ENCODE assay signal across 20 cellular contexts in genomic region chr18:40929389-40929788, GRCh38.
DNase-seq lines count a peak whose midpoint lies in the region; ATAC-seq, FAIRE-seq and TF ChIP-seq lines count a peak whose summit lies in the region.
"Had no signal": no experiment of that assay in that cellular context is flagged by ENCODE, and none has a peak within 500 bp of the region (broad histone marks: within the 10 kb centered on the region; RNA-seq: fewer than 3 reads in every experiment).

No MANE protein-coding gene starts in this region.

- no peaks in the 10 kb centered on the region for H3K27me3 Mint-ChIP-seq in CD8-positive, alpha-beta T cell (ENCODE audit: low read depth)
- peaks cover 0 to 3% (median under 1%) of the 10 kb centered on the region in 3 donors for H3K27me3 Mint-ChIP-seq in CD14-positive monocyte (ENCODE audit: low read depth in 3 of 3)
- H3K27me3 Mint-ChIP-seq: CD4-positive, alpha-beta T cell; CD8-positive, alpha-beta memory T cell had no signal

- H3K36me3 ChIP-seq in neural cell (ENCODE audit: insufficient read depth, low read length) (no peaks in the 10 kb centered on the region), thyroid gland (no peaks in the 10 kb centered on the region)
- H3K36me3 ChIP-seq in CD8-positive, alpha-beta T cell (ENCODE audit: insufficient read depth, low read length) = no peaks in the 10 kb centered on the region
- H3K36me3 ChIP-seq: BE2C, BLaER1 had no signal

- H3K9me2 ChIP-seq in neural cell (ENCODE audit: insufficient read depth, low read length) = no peaks in the 10 kb centered on the region

- ATAC-seq in SK-N-SH treated with all-trans-retinoic acid at 6 μM for 48 hours = no peak
- ATAC-seq in CD8-positive, alpha-beta T cell = no peak

- no peak for TF ChIP-seq CTCF in D721Med (IDR thresholded peaks at IDR 0.05; ENCODE audit: insufficient read depth, missing control alignments)
- peak; percentile 17 for TF ChIP-seq CTCF in neural cell (IDR thresholded peaks at IDR 0.05; ENCODE audit: poor library complexity, severe bottlenecking)
- TF ChIP-seq CTCF in thyroid gland (IDR thresholded peaks at IDR 0.05) = no peak
- no peak for TF ChIP-seq CTCF in CD8-positive, alpha-beta T cell (IDR thresholded peaks at IDR 0.05)
- no peak for TF ChIP-seq CTCF in CD14-positive monocyte (IDR thresholded peaks at IDR 0.05)

- no peaks in the 10 kb centered on the region for H3K36me3 Mint-ChIP-seq in CD8-positive, alpha-beta T cell
- no peaks in the 10 kb centered on the region for H3K36me3 Mint-ChIP-seq in CD14-positive monocyte
- H3K36me3 Mint-ChIP-seq: CD8-positive, alpha-beta memory T cell had no signal

- no peaks in the 10 kb centered on the region for H4K20me1 ChIP-seq in neural cell (ENCODE audit: insufficient read depth)
- H4K20me1 ChIP-seq: BLaER1 had no signal

- H2AFZ ChIP-seq in neural cell (ENCODE audit: low read depth, low read length) = peak overlapping the region; percentile 47

- TF ChIP-seq POLR2A in thyroid gland (IDR thresholded peaks at IDR 0.05) = no peak

- H3K79me2 ChIP-seq in neural cell (replicated peaks; ENCODE audit: insufficient read depth, low read length) = no peaks in the 10 kb centered on the region

- H3K9ac ChIP-seq in neural cell (ENCODE audit: low read length) = peak overlapping the region; percentile 14
- H3K9ac ChIP-seq: BLaER1 had no signal

- POLR2A ChIA-PET in CD8-positive, alpha-beta T cell (lab: Charles Lee) = no interaction called here

- H3K4me1 ChIP-seq in thyroid gland = no peaks in the 10 kb centered on the region
- no peaks in the 10 kb centered on the region for H3K4me1 ChIP-seq in CD8-positive, alpha-beta T cell (ENCODE audit: insufficient read depth, low read length)
- H3K4me1 ChIP-seq: BE2C, BLaER1 had no signal

- intact Hi-C loops in thyroid gland (cut with DNase I) (no loop called here), CD14-positive monocyte (cut with micrococcal nuclease) (no loop called here)
- intact Hi-C loops in CD8-positive, alpha-beta T cell (cut with DNase I, micrococcal nuclease) = no loop called here

- H3K9me3 ChIP-seq in neural cell (ENCODE audit: low read length) (no peaks in the 10 kb centered on the region), thyroid gland (no peaks in the 10 kb centered on the region)
- H3K9me3 ChIP-seq in CD8-positive, alpha-beta T cell (ENCODE audit: low read length) = peaks cover 4% of the 10 kb centered on the region
- H3K9me3 ChIP-seq: BE2C, BLaER1 had no signal

- no peak for TF ChIP-seq RAD21 in neural cell (conservative IDR thresholded peaks at IDR 0.05)

- no peak overlapping the region for H3K27ac Mint-ChIP-seq in CD8-positive, alpha-beta T cell
- H3K27ac Mint-ChIP-seq in CD14-positive monocyte = no peak overlapping the region
- H3K27ac Mint-ChIP-seq: CD4-positive, alpha-beta T cell; CD8-positive, alpha-beta memory T cell had no signal

- H3K27ac ChIP-seq in neural cell (ENCODE audit: low read length) (peak overlapping the region; percentile 84), thyroid gland (no peak overlapping the region)
- H3K27ac ChIP-seq in CD8-positive, alpha-beta T cell (ENCODE audit: low read depth, low read length) = no peak overlapping the region
- H3K27ac ChIP-seq: BLaER1 had no signal

- peak overlapping the region; percentile 15 for H3K4me3 ChIP-seq in neural cell (ENCODE audit: low read length)
- no peak overlapping the region for H3K4me3 ChIP-seq in thyroid gland (replicated peaks in 1 of 3)
- no peak overlapping the region for H3K4me3 ChIP-seq in CD8-positive, alpha-beta T cell (ENCODE audit: low read depth, low read length)
- H3K4me3 ChIP-seq: BLaER1 had no signal

- DNase-seq in D721Med (ENCODE audit: insufficient read length, low spot score) (no peak), SK-N-DZ (ENCODE audit: low spot score) (peak; percentile 49), thyroid gland (no peak), CD14-positive monocyte (ENCODE audit: low spot score) (no peak)
- no peak for DNase-seq in CD8-positive, alpha-beta T cell
- DNase-seq: 8988T; ACHN; BE2C; C1 segment of cervical spinal cord; CD4-positive, alpha-beta T cell; CD8-positive, alpha-beta memory T cell; COR-L47; DMS79 treated with DMSO at 0.1 percent for 48 hours; GF-D8 had no signal

- TF ChIP-seq EP300 in neural cell (conservative IDR thresholded peaks at IDR 0.05; ENCODE audit: poor library complexity, severe bottlenecking) = peak; percentile 67

- FAIRE-seq in D721Med (lab: Jason Lieb, UNC) = peak; percentile 6
- FAIRE-seq: A204.1, G401.6, GM12891 had no signal

- WGBS in thyroid gland, 2 donors = 83% methylated on average over 7 of the region's 7 CpGs

- peak overlapping the region; percentile 17 for H3K4me2 ChIP-seq in neural cell (ENCODE audit: low read length)
- H3K4me2 ChIP-seq: BLaER1 had no signal

- H3K4me3 Mint-ChIP-seq in CD8-positive, alpha-beta T cell = no peak overlapping the region
- no peak overlapping the region for H3K4me3 Mint-ChIP-seq in CD14-positive monocyte
- H3K4me3 Mint-ChIP-seq: CD4-positive, alpha-beta T cell; CD8-positive, alpha-beta memory T cell had no signal

- H3F3A ChIP-seq in neural cell (ENCODE audit: insufficient read depth, low read length, poor library complexity, severe bottlenecking) = no peaks in the 10 kb centered on the region

- CTCF ChIA-PET in CD8-positive, alpha-beta T cell (lab: Charles Lee) = no interaction called here

- H3K27me3 ChIP-seq in neural cell (ENCODE audit: insufficient read depth, low read depth, low read length) (no peaks in the 10 kb centered on the region), thyroid gland (no peaks in the 10 kb centered on the region)
- H3K27me3 ChIP-seq in CD8-positive, alpha-beta T cell (ENCODE audit: insufficient read depth, low read length) = no peaks in the 10 kb centered on the region
- H3K27me3 ChIP-seq: BE2C, BLaER1 had no signal

- peaks cover 8% of the 10 kb centered on the region for H3K9me3 Mint-ChIP-seq in CD8-positive, alpha-beta T cell
- peaks cover 0 to 3% (median 0%) of the 10 kb centered on the region in 7 donors for H3K9me3 Mint-ChIP-seq in CD14-positive monocyte

- H3K4me1 Mint-ChIP-seq in CD8-positive, alpha-beta T cell (ENCODE audit: low read depth) = no peaks in the 10 kb centered on the region
- no peaks in the 10 kb centered on the region for H3K4me1 Mint-ChIP-seq in CD14-positive monocyte
- H3K4me1 Mint-ChIP-seq: CD8-positive, alpha-beta memory T cell had no signal

TF ChIP-seq in SK-N-SH treated with all-trans-retinoic acid at 6 μM for 48 hours, 23 proteins besides CTCF, POLR2A, EP300 and RAD21:
- TF ChIP-seq ZNF70 (CRISPR knock-in tag; IDR thresholded peaks at IDR 0.05) (peak; percentile 79; the same call in 1 of the 2 replicates), CSDC2 (CRISPR knock-in tag; IDR thresholded peaks at IDR 0.05) (no peak)
TF ChIP-seq in SK-N-SH treated with all-trans-retinoic acid at 6 μM for 48 hours: peak in this region for 1.

TF ChIP-seq in neural cell, 6 proteins besides CTCF, POLR2A, EP300 and RAD21:
- TF ChIP-seq MXI1 (conservative IDR thresholded peaks at IDR 0.05; ENCODE audit: poor library complexity, severe bottlenecking) = no peak
- no peak for TF ChIP-seq TAF1 (IDR thresholded peaks at IDR 0.05; ENCODE audit: low read depth)
- TF ChIP-seq SMC3 (conservative IDR thresholded peaks at IDR 0.05; ENCODE audit: poor library complexity) = peak; percentile 35
- peak; percentile 40 for TF ChIP-seq POLR2AphosphoS5 (IDR thresholded peaks at IDR 0.05)
- TF ChIP-seq EZH2 (IDR thresholded peaks at IDR 0.05; ENCODE audit: borderline replicate concordance, insufficient read depth, low read length, poor library complexity, severe bottlenecking) = no peak
- TF ChIP-seq REST (IDR thresholded peaks at IDR 0.05; ENCODE audit: borderline replicate concordance) = peak; percentile 32
